10 cellular contexts compared by ENCODE assay signal in the genomic region with DNA sequence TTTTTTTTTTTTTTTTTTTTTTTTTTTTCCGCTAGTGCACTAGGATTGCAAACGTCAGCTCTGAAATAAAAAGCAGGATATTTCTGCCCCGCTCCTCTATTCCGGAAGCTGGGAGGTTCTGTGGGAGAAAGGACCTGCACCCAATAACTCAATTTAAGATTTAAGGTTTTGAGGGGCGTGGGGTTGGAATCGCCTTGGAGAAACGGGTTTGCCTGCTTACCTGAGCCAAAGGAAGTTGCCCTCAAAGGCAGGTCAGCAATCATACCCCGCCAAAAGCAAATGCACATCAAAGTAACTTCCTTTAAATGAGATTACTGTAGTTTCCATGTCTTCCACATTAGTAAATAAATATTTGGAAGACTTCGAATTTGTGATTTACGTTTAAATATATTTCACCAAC. TPM values are rescaled to one million over a fixed set of nuclear protein-coding genes. Genes with fewer than 3 reads are reported as not detected.
DNase-seq lines count a peak whose midpoint lies in the region; ATAC-seq and TF ChIP-seq lines count a peak whose summit lies in the region.
"Had no signal": no experiment of that assay in that cellular context is flagged by ENCODE, and none has a peak within 500 bp of the region (broad histone marks: within the 10 kb centered on the region; RNA-seq: fewer than 3 reads in every experiment).

No MANE protein-coding gene starts in this region.

- peaks cover 16% of the 10 kb centered on the region for H3K4me1 Mint-ChIP-seq in Calu3 (ENCODE audit: low read depth, unreplicated experiment)
- peaks cover 16% of the 10 kb centered on the region for H3K4me1 Mint-ChIP-seq in neural crest cell

- CTCF ChIA-PET in Calu3 (lab: Charles Lee): interaction anchor here (1.1 to 1.3 kb wide), 3 partner anchors 11 to 292 kb away, joined by 3 to 5 read pairs (median 3); no protein-coding TSS in a partner anchor

- H3K36me3 Mint-ChIP-seq in Calu3 (ENCODE audit: insufficient read depth, unreplicated experiment) (peaks cover 70% of the 10 kb centered on the region), neural crest cell (ENCODE audit: low read depth) (no peaks in the 10 kb centered on the region)

- intact Hi-C loops in Calu3 (cut with micrococcal nuclease; ENCODE audit: unreplicated experiment): loop anchor here (1.0 to 10.0 kb wide), 7 partner anchors 42 to 875 kb away; no protein-coding TSS in a partner anchor

- peak overlapping the region; percentile 92 for H3K4me3 Mint-ChIP-seq in Calu3 (ENCODE audit: low read depth, unreplicated experiment)
- peak overlapping the region; percentile 79 for H3K4me3 Mint-ChIP-seq in neural crest cell

- TF ChIP-seq CTCF in Calu3 (IDR thresholded peaks at IDR 0.05; ENCODE audit: unreplicated experiment): no peak
- no peak for TF ChIP-seq CTCF in Peyer's patch (IDR thresholded peaks at IDR 0.05)
- no peak for TF ChIP-seq CTCF in neural crest cell (conservative IDR thresholded peaks at IDR 0.05)

- H3K27ac Mint-ChIP-seq in Calu3 (ENCODE audit: unreplicated experiment): peak overlapping the region; percentile 92
- no peak overlapping the region for H3K27ac Mint-ChIP-seq in neural crest cell (ENCODE audit: unreplicated experiment)

- no peak for ATAC-seq in HG03025 (IDR thresholded peaks at IDR 0.05; ENCODE audit: low FRiP score, unreplicated experiment)
- no peak for ATAC-seq in HG02763 (IDR thresholded peaks at IDR 0.05; ENCODE audit: unreplicated experiment)

- no peak for DNase-seq in Calu3
- DNase-seq in Peyer's patch: peak in 1 of 3 donors; percentile 47
- DNase-seq in epithelial cell of prostate (ENCODE audit: low read depth, low spot score): no peak
- no peak for DNase-seq in neural crest cell (ENCODE audit: low read depth, low spot score)
- DNase-seq in AML-193 (lab: John Stamatoyannopoulos, UW): no peak
- no peak for DNase-seq in middle frontal gyrus (ENCODE audit: extremely low spot score, low spot score)
- DNase-seq: GM23248 had no signal

- H3K27me3 Mint-ChIP-seq in Calu3 (ENCODE audit: unreplicated experiment) (no peaks in the 10 kb centered on the region), neural crest cell (ENCODE audit: low read depth) (peaks cover 76% of the 10 kb centered on the region)

- BruUV-seq in Calu3 (replicated peaks; lab: Mats Ljungman, UMichigan): TSS peak; percentile 74

- H3K9me3 ChIP-seq in Peyer's patch: no peaks in the 10 kb centered on the region
- H3K9me3 ChIP-seq: SJSA1 had no signal

- H3K4me3 ChIP-seq in Peyer's patch: peak overlapping the region; percentile 54 to 76 (median 67)
- H3K4me3 ChIP-seq: GM23248, SJSA1 had no signal

- no peak for TF ChIP-seq POLR2A in Peyer's patch (IDR thresholded peaks at IDR 0.05)

- H3K9me3 Mint-ChIP-seq in Calu3 (ENCODE audit: low read depth, unreplicated experiment): no peaks in the 10 kb centered on the region
- no peaks in the 10 kb centered on the region for H3K9me3 Mint-ChIP-seq in neural crest cell

- H3K4me1 ChIP-seq in Peyer's patch: peaks cover 0 to 13% (median 0%) of the 10 kb centered on the region in 4 donors
- H3K4me1 ChIP-seq: SJSA1 had no signal

- H3K27me3 ChIP-seq in Peyer's patch: no peaks in the 10 kb centered on the region
- H3K27me3 ChIP-seq: SJSA1 had no signal

- no peaks in the 10 kb centered on the region for H3K36me3 ChIP-seq in Peyer's patch
- H3K36me3 ChIP-seq: SJSA1 had no signal

- H3K27ac ChIP-seq in Peyer's patch: peak overlapping the region; percentile 74 to 93 (median 82)
- peak overlapping the region; percentile 86 for H3K27ac ChIP-seq in epithelial cell of prostate
- H3K27ac ChIP-seq: GM23248, SJSA1 had no signal

RNA-seq across cellular contexts. Expression of a gene that starts 1.0 kb away (rescaled TPM):
- total RNA-seq in Calu3 (2022) (80.8 and 86.7 TPM in 2 replicates), Peyer's patch (10 to 100 TPM in 1 of 4 donors, 1 to 10 TPM in 3; 1.3 to 15.9 (median 3.0) TPM), neural crest cell (0.09 and 0.37 TPM in 2 replicates)
- total RNA-seq: GM23248, SJSA1 had no signal
